ENCODE assay signal across 8 cellular contexts in genomic region chr2:69013837-69014796, GRCh38. TPM values are rescaled to one million over a fixed set of nuclear protein-coding genes. Genes with fewer than 3 reads are reported as not detected.
DNase-seq lines count a peak whose midpoint lies in the region; ATAC-seq and TF ChIP-seq lines count a peak whose summit lies in the region.

No MANE protein-coding gene starts in this region.

- no peaks in the 10 kb centered on the region for H3K36me3 ChIP-seq in cardiac muscle cell

- peak overlapping the region; percentile 58 for H3K4me3 Mint-ChIP-seq in activated CD8-positive, alpha-beta T cell treated with anti-CD3 and anti-CD28 coated beads, Interleukin-2, amount 10 ng/mL, durations not matched to agents 7 days and 5 days

- intact Hi-C loops in Right ventricle myocardium inferior (cut with DNase I) = loop anchor here (1.0 to 10.0 kb wide), 2 partner anchors 161 to 293 kb away; no protein-coding TSS in a partner anchor

- peaks cover 68% of the 10 kb centered on the region for H3K27me3 Mint-ChIP-seq in activated CD8-positive, alpha-beta T cell treated with anti-CD3 and anti-CD28 coated beads, Interleukin-2, amount 10 ng/mL, durations not matched to agents 7 days and 5 days (ENCODE audit: low read depth)

- no peak overlapping the region for H3K27ac Mint-ChIP-seq in activated CD8-positive, alpha-beta T cell treated with anti-CD3 and anti-CD28 coated beads, Interleukin-2, amount 10 ng/mL, durations not matched to agents 7 days and 5 days

- H3K27ac ChIP-seq in cardiac muscle cell = peak overlapping the region; percentile 13
- H3K27ac ChIP-seq in skin epidermis = peak overlapping the region in 20 of 21 experiments; percentile 45 to 93 (median 81)

- peak overlapping the region; percentile 96 for H3K4me3 ChIP-seq in cardiac muscle cell
- H3K4me3 ChIP-seq in iPS-11a (ENCODE audit: low read depth, low read length) = peak overlapping the region; percentile 88
- H3K4me3 ChIP-seq in skin epidermis = peak overlapping the region; percentile 63 to 85 (median 73)

- H3K27me3 ChIP-seq in cardiac muscle cell = no peaks in the 10 kb centered on the region

- no peaks in the 10 kb centered on the region for H3K9me3 Mint-ChIP-seq in activated CD8-positive, alpha-beta T cell treated with anti-CD3 and anti-CD28 coated beads, Interleukin-2, amount 10 ng/mL, durations not matched to agents 7 days and 5 days (ENCODE audit: insufficient read depth)

- H3K36me3 Mint-ChIP-seq in activated CD8-positive, alpha-beta T cell treated with anti-CD3 and anti-CD28 coated beads, Interleukin-2, amount 10 ng/mL, durations not matched to agents 7 days and 5 days (ENCODE audit: low read depth) = no peaks in the 10 kb centered on the region

- CTCF ChIA-PET in activated CD8-positive, alpha-beta T cell treated with anti-CD3 and anti-CD28 coated beads, Interleukin-2, amount 10 ng/mL, durations not matched to agents 7 days and 5 days (lab: Charles Lee) = interaction anchor here (0.7 to 1.6 kb wide), 6 partner anchors 10 to 295 kb away, joined by 3 to 6 read pairs (median 4); no protein-coding TSS in a partner anchor

- ATAC-seq in Right ventricle myocardium inferior (no peak), GM21390 (IDR thresholded peaks at IDR 0.05; ENCODE audit: unreplicated experiment) (no peak)
- ATAC-seq in activated CD8-positive, alpha-beta T cell treated with anti-CD3 and anti-CD28 coated beads, Interleukin-2, amount 10 ng/mL, durations not matched to agents 7 days and 5 days = no peak

- H3K9me3 ChIP-seq in cardiac muscle cell (ENCODE audit: low read depth) = no peaks in the 10 kb centered on the region

- peaks cover 29% of the 10 kb centered on the region for H3K4me1 ChIP-seq in cardiac muscle cell (ENCODE audit: low read depth)

- H3K4me1 Mint-ChIP-seq in activated CD8-positive, alpha-beta T cell treated with anti-CD3 and anti-CD28 coated beads, Interleukin-2, amount 10 ng/mL, durations not matched to agents 7 days and 5 days (ENCODE audit: low read depth) = peaks cover 12% of the 10 kb centered on the region

- TF ChIP-seq CTCF in cardiac muscle cell (IDR thresholded peaks at IDR 0.05; ENCODE audit: low read depth, low read length) = peak; percentile 10

- peak; percentile 35 to 77 for DNase-seq in cardiac muscle cell (ENCODE audit: low read depth in 1 of 2, low spot score in 1 of 2)
- no peak for DNase-seq in Right ventricle myocardium inferior (ENCODE audit: missing footprints)
- DNase-seq in activated CD8-positive, alpha-beta T cell treated with anti-CD3 and anti-CD28 coated beads, Interleukin-2, amount 10 ng/mL, durations not matched to agents 7 days and 5 days = no peak
- DNase-seq in AML-193 (lab: John Stamatoyannopoulos, UW) = no peak
- no peak for DNase-seq in Ammon's horn (ENCODE audit: low spot score)

- POLR2A ChIA-PET in activated CD8-positive, alpha-beta T cell treated with anti-CD3 and anti-CD28 coated beads, Interleukin-2, amount 10 ng/mL, durations not matched to agents 7 days and 5 days (lab: Charles Lee) = no interaction called here

RNA-seq across cellular contexts. Expression of gene ANTXR1, which starts 1.1 kb away (rescaled TPM):
- total RNA-seq in cardiac muscle cell = 26.8 and 36.0 TPM in 2 replicates
- 24.0 and 25.6 TPM in 2 replicates for polyA plus RNA-seq in cardiac muscle cell
- 31.9 TPM for total RNA-seq in Right ventricle myocardium inferior
- total RNA-seq in activated CD8-positive, alpha-beta T cell treated with anti-CD3 and anti-CD28 coated beads, Interleukin-2, amount 10 ng/mL, durations not matched to agents 7 days and 5 days = under 1 TPM in 1 of 2 experiments, not detected in 1; 0.05 TPM

RNA-seq across cellular contexts. Expression of gene GKN1, which starts 39.7 kb away (rescaled TPM):
- not detected in 2 replicates for total RNA-seq in cardiac muscle cell
- polyA plus RNA-seq in cardiac muscle cell = not detected in 2 replicates
- total RNA-seq in Right ventricle myocardium inferior = not detected
- total RNA-seq in activated CD8-positive, alpha-beta T cell treated with anti-CD3 and anti-CD28 coated beads, Interleukin-2, amount 10 ng/mL, durations not matched to agents 7 days and 5 days = not detected

Comparison
In these comparisons a context has a peak if more than half of its experiments do, and no peak if none do; other contexts are left out.
1. DNase-seq: peak in cardiac muscle cell (2 of 2); none in Right ventricle myocardium inferior (single experiment), activated CD8-positive, alpha-beta T cell treated with anti-CD3 and anti-CD28 coated beads, Interleukin-2, amount 10 ng/mL, durations not matched to agents 7 days and 5 days (single experiment), AML-193 (0 of 2) and Ammon's horn (single experiment).
2. RNA of gene ANTXR1, which starts 1.1 kb away (total RNA-seq): 26.8 to 36.0 TPM in cardiac muscle cell and 31.9 TPM in Right ventricle myocardium inferior (single experiment); 0.05 TPM in activated CD8-positive, alpha-beta T cell treated with anti-CD3 and anti-CD28 coated beads, Interleukin-2, amount 10 ng/mL, durations not matched to agents 7 days and 5 days; every median in the first group is over 10 times any median in the second.
3. Peak in every context shown above with its lines, with median percentiles within 50 percentile points of each other: H3K4me3 ChIP-seq.